ENCODE assay signal across 8 cellular contexts in the genomic region with DNA sequence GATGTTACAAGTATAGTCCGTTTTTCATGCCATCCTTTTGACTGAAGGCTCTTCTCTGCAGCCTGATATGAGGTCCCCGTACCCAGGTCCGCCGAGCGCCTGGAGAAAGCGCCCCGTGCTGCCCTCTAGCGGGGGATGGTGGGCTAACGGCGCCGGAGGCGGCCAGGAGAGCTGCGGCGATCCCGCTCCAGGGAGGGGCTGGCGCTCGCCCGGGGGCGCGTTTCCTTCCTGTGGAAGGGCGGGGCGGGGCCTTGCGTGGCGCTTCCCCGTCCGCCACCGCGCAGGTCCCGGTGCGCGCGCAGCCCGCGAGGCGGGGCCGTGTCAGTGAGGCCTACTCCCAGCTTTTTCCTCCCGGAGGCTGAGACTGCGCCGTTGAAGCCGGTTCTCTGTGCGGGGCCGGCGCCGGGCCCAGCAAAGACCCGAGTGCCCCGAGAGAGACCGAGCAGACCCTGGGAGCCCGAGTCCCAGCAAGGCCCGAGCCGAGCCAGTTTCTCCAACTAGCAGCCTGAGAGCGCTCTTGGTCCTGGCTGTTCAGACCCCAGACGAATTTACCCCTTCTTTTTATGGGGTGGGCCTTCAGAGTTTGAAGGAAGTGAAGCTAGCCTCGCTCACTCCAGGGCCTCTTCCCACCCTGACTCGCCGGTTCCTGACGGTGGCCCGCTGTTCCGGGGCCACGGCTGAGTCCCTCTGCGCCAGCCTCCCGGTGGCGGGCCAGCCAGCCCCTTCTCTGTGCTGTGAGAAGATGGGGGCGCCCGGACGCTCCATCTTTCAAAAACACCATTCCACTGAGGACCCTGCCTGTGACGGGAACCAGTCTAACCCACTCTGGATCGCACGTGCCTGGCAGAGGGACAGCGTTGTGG. TPM values are rescaled to one million over a fixed set of nuclear protein-coding genes. Genes with fewer than 3 reads are reported as not detected.
DNase-seq lines count a peak whose midpoint lies in the region; ATAC-seq and TF ChIP-seq lines count a peak whose summit lies in the region.

No MANE protein-coding gene starts in this region.

- peak overlapping the region; percentile 44 to 89 (median 73) for H3K4me3 ChIP-seq in dorsolateral prefrontal cortex
- H3K4me3 ChIP-seq in lower leg skin (ENCODE audit: low read depth, poor library complexity, severe bottlenecking): peak overlapping the region; percentile 20

- intact Hi-C loops in dorsolateral prefrontal cortex (cut with DNase I): loop anchor here (1.0 to 10.0 kb wide), 7 partner anchors 10 to 472 kb away; a partner anchor contains a TSS
- intact Hi-C loops in lower leg skin (cut with DNase I; ENCODE audit: low total_unique reads): no loop called here

- peak; percentile 98 for DNase-seq in CD1c-positive myeloid dendritic cell (ENCODE audit: extremely low spot score)
- DNase-seq in NCI-H748 (lab: John Stamatoyannopoulos, UW; ENCODE audit: unreplicated experiment): peak; percentile 97
- peak; percentile 99 for DNase-seq in activated CD4-positive, alpha-beta T cell treated with anti-CD3 and anti-CD28 coated beads, Interleukin-2, amount 50 U/mL, for 48 hours
- DNase-seq in dorsolateral prefrontal cortex: peak; percentile 96 to 100 (median 98)
- peak; percentile 96 to 99 for DNase-seq in lower leg skin (ENCODE audit: low spot score in 2 of 2)
- peak; percentile 98 to 100 for DNase-seq in stimulated activated CD4-positive, alpha-beta T cell treated with anti-CD3 and anti-CD28 coated beads, Interleukin-4, amount 100 ng/mL, for 48 hours (ENCODE audit: low read depth in 2 of 2)

- ATAC-seq in GM19372 (IDR thresholded peaks at IDR 0.05; ENCODE audit: low read depth, unreplicated experiment) (peak; percentile 92), HG03558 (IDR thresholded peaks at IDR 0.05; ENCODE audit: extremely low read depth, unreplicated experiment) (peak; percentile 79)

- TF ChIP-seq POLR2A in lower leg skin (IDR thresholded peaks at IDR 0.05): peak in 1 of 2 donors; percentile 43

- H3K27me3 ChIP-seq in dorsolateral prefrontal cortex: no peaks in the 10 kb centered on the region

- WGBS in lower leg skin, 2 donors: 1 to 2% methylated on average over 46 to 62 of the region's 69 CpGs

- TF ChIP-seq CTCF in dorsolateral prefrontal cortex (IDR thresholded peaks at IDR 0.05 in 54 of 56, conservative IDR thresholded peaks at IDR 0.05 in 2 of 56; ENCODE audit: low read depth in 1 of 56, partially characterized antibody in 56 of 56) (peak; percentile 75 to 100 (median 98)), lower leg skin (IDR thresholded peaks at IDR 0.05) (peak in 2 of 3 donors; percentile 55 to 61)

- H3K27ac ChIP-seq in dorsolateral prefrontal cortex: peak overlapping the region; percentile 75 to 99 (median 95)

RNA-seq across cellular contexts. Expression of a gene that starts 9.7 kb away (rescaled TPM):
- total RNA-seq in dorsolateral prefrontal cortex (10 to 100 TPM; 22.7 to 43.7 (median 28.6) TPM), lower leg skin (10 to 100 TPM; 23.3 to 33.1 (median 28.6) TPM)

Comparison
In these comparisons a context has a peak if more than half of its experiments do, and no peak if none do; other contexts are left out.
1. Peak in every context shown above with its lines: DNase-seq, ATAC-seq, H3K4me3 ChIP-seq and H3K27ac ChIP-seq.